In the genomic region with DNA sequence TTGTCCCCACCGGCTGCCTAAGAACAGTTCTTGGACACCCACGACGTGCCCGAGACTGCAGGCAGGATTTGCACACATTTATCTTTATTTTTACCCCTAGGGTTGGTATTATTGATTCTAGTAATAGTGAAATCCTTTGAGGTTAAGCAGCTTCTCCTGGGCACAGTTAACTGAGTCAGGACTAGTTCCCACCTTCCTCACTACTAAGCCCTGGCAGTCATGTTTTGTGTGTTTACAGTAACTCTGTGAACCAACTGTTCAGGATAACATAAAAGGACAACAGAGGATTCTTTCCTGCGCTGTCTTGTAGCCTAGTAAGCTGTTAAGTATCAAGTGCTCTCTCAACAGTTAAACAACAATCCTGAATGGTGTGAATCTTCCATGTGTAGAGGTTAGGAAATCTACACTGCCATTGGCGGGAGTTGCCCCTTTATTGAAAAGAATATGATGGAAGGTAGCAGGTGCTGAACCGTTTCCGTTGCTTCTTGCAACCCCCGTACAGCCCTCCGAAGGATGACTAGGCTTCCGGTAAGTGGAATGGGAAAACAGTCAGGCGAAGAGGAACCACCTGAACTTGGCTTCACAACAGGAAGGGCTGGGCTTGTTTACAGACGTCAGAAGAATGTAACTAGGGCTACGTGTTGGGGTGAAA, we compare ENCODE assay signal across 8 cellular contexts. TPM values are rescaled to one million over a fixed set of nuclear protein-coding genes. Genes with fewer than 3 reads are reported as not detected.
A peak's percentile ranks its signal among the peaks of the same experiment; 100 is the strongest.
DNase-seq lines count a peak whose midpoint lies in the region; ATAC-seq and TF ChIP-seq lines count a peak whose summit lies in the region.

No MANE protein-coding gene starts in this region.

- POLR2A ChIA-PET in RWPE1 (lab: Yijun Ruan, JAX; ENCODE audit: low non-redundant PET): interaction anchor here (0.7 to 1.3 kb wide), 2 partner anchors 32 to 758 kb away, joined by 3 to 6 read pairs; no protein-coding TSS in a partner anchor

- TF ChIP-seq CTCF in RWPE1 (conservative IDR thresholded peaks at IDR 0.05; ENCODE audit: low read depth) (no peak), brain microvascular endothelial cell (IDR thresholded peaks at IDR 0.05; ENCODE audit: low read depth, low read length, missing control alignments) (no peak)

- in situ Hi-C loops in brain microvascular endothelial cell (cut with HindIII; ENCODE audit: low pct_ligation_motif_present, low sequenced_read_pairs): no loop called here

- H3K27ac ChIP-seq in RWPE1 (peak overlapping the region; percentile 92), brain microvascular endothelial cell (no peak overlapping the region), iPS-20b (ENCODE audit: low read length) (no peak overlapping the region)

- DNase-seq in ELR (ENCODE audit: low read depth) (peak; percentile 40), RWPE1 (ENCODE audit: low spot score) (peak; percentile 71), brain microvascular endothelial cell (no peak), NCI-H1694 (lab: John Stamatoyannopoulos, UW) (no peak), SK-N-DZ (ENCODE audit: low spot score) (no peak)

- CTCF ChIA-PET in RWPE1 (lab: Yijun Ruan, JAX): interaction anchor here (1.0 kb wide), 1 partner anchor 33 kb away, joined by 4 read pairs; a partner anchor contains a TSS

- H3K9ac ChIP-seq in iPS-20b (ENCODE audit: low read depth, low read length) (peak overlapping the region; percentile 34; the same call in 1 of the 2 replicates), skeletal muscle satellite cell (ENCODE audit: low read depth, low read length) (peak overlapping the region; percentile 85)

- peaks cover 15% of the 10 kb centered on the region; the same call in 1 of the 2 replicates for H3K4me1 ChIP-seq in iPS-20b (ENCODE audit: insufficient read depth, low read length)
- H3K4me1 ChIP-seq in skeletal muscle satellite cell (ENCODE audit: control insufficient read depth, insufficient read depth, low read length): peaks cover 20% of the 10 kb centered on the region

- ATAC-seq in HG02943 (IDR thresholded peaks at IDR 0.05; ENCODE audit: low read depth, unreplicated experiment): peak; percentile 5

- H3K27me3 ChIP-seq in brain microvascular endothelial cell (replicated peaks): no peaks in the 10 kb centered on the region
- no peaks in the 10 kb centered on the region for H3K27me3 ChIP-seq in iPS-20b (ENCODE audit: insufficient read depth, low read length)
- no peaks in the 10 kb centered on the region for H3K27me3 ChIP-seq in skeletal muscle satellite cell (ENCODE audit: control insufficient read depth, insufficient read depth, low read length)

- peak overlapping the region; percentile 74 for H3K4me3 ChIP-seq in brain microvascular endothelial cell (ENCODE audit: low read depth, low read length)
- peak overlapping the region; percentile 58 for H3K4me3 ChIP-seq in iPS-20b (ENCODE audit: low read length)
- peak overlapping the region; percentile 81 for H3K4me3 ChIP-seq in skeletal muscle satellite cell (ENCODE audit: low read length)

- H3K36me3 ChIP-seq in brain microvascular endothelial cell (replicated peaks) (peaks cover 1% of the 10 kb centered on the region), iPS-20b (ENCODE audit: insufficient read depth, low read depth, low read length) (peaks cover 6% of the 10 kb centered on the region; the same call in 1 of the 2 replicates), skeletal muscle satellite cell (ENCODE audit: insufficient read depth, low read length) (peaks cover 4% of the 10 kb centered on the region)

- peak overlapping the region; percentile 85 for H3K4me2 ChIP-seq in skeletal muscle satellite cell (ENCODE audit: low read length)

- no peaks in the 10 kb centered on the region for H3K9me3 ChIP-seq in iPS-20b (ENCODE audit: insufficient read depth, low read depth, low read length)
- no peaks in the 10 kb centered on the region for H3K9me3 ChIP-seq in skeletal muscle satellite cell (replicated peaks; ENCODE audit: low read length)

RNA-seq across cellular contexts. Expression of a gene that starts 1.0 kb away (rescaled TPM):
- 482 and 732 TPM in 2 replicates for total RNA-seq in skeletal muscle satellite cell (2012; rRNA removed)
- polyA plus RNA-seq in SK-N-DZ (2014; cell fraction: cytosol; rRNA removed): 40.9 and 47.1 TPM in 2 replicates
- 10.8 and 11.8 TPM in 2 replicates for polyA plus RNA-seq in SK-N-DZ (2014; cell fraction: nucleus; rRNA removed)

RNA-seq across cellular contexts. Expression of a gene that starts 33.3 kb away (rescaled TPM):
- 69.0 and 115 TPM in 2 replicates for total RNA-seq in skeletal muscle satellite cell (2012; rRNA removed)
- 69.2 and 80.0 TPM in 2 replicates for polyA plus RNA-seq in SK-N-DZ (2014; cell fraction: cytosol; rRNA removed)
- polyA plus RNA-seq in SK-N-DZ (2014; cell fraction: nucleus; rRNA removed): 55.7 and 72.7 TPM in 2 replicates

Comparison
In these comparisons a context has a peak if more than half of its experiments do, and no peak if none do; other contexts are left out.
1. DNase-seq: peak in ELR (single experiment) and RWPE1 (single experiment); none in brain microvascular endothelial cell (single experiment), NCI-H1694 (single experiment) and SK-N-DZ (single experiment).
2. Peak in every context shown above with its lines, with median percentiles within 50 percentile points of each other: H3K4me3 ChIP-seq.